In the genomic region with DNA sequence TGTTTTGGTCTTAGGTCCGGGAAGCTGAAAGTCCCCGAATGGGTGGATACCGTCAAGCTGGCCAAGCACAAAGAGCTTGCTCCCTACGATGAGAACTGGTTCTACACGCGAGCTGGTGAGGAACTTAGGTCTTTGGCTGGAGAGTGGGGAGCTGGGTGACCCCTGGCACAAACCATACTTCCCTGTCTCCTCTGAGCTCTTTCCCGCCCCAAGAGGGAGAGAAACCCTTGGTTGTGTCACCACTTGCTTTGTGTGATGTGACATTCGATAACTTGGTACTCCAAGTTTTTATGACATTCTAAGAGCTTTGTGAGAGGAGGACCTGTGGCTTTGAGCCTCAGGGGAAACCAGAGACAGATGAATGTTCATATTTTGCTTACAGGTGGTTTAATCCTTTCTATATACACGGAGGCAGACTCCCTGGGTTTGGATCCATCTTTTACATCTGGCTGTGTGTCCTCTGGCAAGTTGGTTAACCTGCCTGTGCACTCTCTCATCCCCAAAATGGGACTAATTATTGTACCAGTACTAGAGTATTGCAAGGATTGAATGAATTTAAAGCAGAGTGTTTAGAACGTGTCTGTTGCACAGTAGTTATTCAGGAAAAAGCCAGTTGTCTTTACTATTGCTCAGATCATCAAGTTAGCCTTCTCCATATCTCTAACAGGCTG, we compare ENCODE assay signal across 8 cellular contexts. TPM values are rescaled to one million over a fixed set of nuclear protein-coding genes. Genes with fewer than 3 reads are reported as not detected.
A peak's percentile ranks its signal among the peaks of the same experiment; 100 is the strongest.
DNase-seq lines count a peak whose midpoint lies in the region; ATAC-seq and TF ChIP-seq lines count a peak whose summit lies in the region.

No MANE protein-coding gene starts in this region.

- peak overlapping the region; percentile 99 for H3K9ac ChIP-seq in skeletal muscle satellite cell (ENCODE audit: low read depth, low read length)

- H3K27ac ChIP-seq in SJSA1: peak overlapping the region; percentile 76
- H3K27ac ChIP-seq in body of pancreas: peak overlapping the region in 2 of 4 donors; percentile 86 to 99

- TF ChIP-seq POLR2A in body of pancreas (IDR thresholded peaks at IDR 0.05): no peak

- no peak for DNase-seq in H7
- DNase-seq in SJSA1 (ENCODE audit: low read depth in 1 of 2, low spot score in 2 of 2): no peak
- DNase-seq in fibroblast of the aortic adventitia (ENCODE audit: low read depth): no peak
- no peak for DNase-seq in body of pancreas
- no peak for DNase-seq in activated effector memory CD4-positive, alpha-beta T cell treated with Interleukin-2 at 50 U/mL for 16 hours
- no peak for DNase-seq in NCI-H1930 (lab: John Stamatoyannopoulos, UW)
- no peak for DNase-seq in NCI-H524 treated with DMSO at 0.1 percent for 48 hours (lab: John Stamatoyannopoulos, UW)

- peak overlapping the region; percentile 97 for H3K4me2 ChIP-seq in skeletal muscle satellite cell (ENCODE audit: low read length)

- H3K4me3 ChIP-seq in H7 (ENCODE audit: insufficient read depth, low read depth, low read length) (peak overlapping the region; percentile 76), SJSA1 (peak overlapping the region; percentile 89), fibroblast of the aortic adventitia (ENCODE audit: low read depth, low read length) (peak overlapping the region; percentile 98), skeletal muscle satellite cell (ENCODE audit: low read length) (peak overlapping the region; percentile 90), body of pancreas (peak overlapping the region in 1 of 2 donors; percentile 79)

- H3K9me3 ChIP-seq in SJSA1 (replicated peaks) (no peaks in the 10 kb centered on the region), skeletal muscle satellite cell (replicated peaks; ENCODE audit: low read length) (no peaks in the 10 kb centered on the region), body of pancreas (no peaks in the 10 kb centered on the region)

- H3K4me1 ChIP-seq in SJSA1 (replicated peaks): peaks cover 14% of the 10 kb centered on the region
- H3K4me1 ChIP-seq in skeletal muscle satellite cell (ENCODE audit: control insufficient read depth, insufficient read depth, low read length): peaks cover 25% of the 10 kb centered on the region
- H3K4me1 ChIP-seq in body of pancreas: peaks cover 53% of the 10 kb centered on the region

- WGBS in body of pancreas, 2 donors: 14 to 21% methylated on average over 9 to 10 of the region's 10 CpGs

- no peak for TF ChIP-seq CTCF in fibroblast of the aortic adventitia (IDR thresholded peaks at IDR 0.05; ENCODE audit: insufficient read depth, low read length)
- TF ChIP-seq CTCF in body of pancreas (IDR thresholded peaks at IDR 0.05): no peak

- intact Hi-C loops in body of pancreas (cut with DNase I): no loop called here

- H3K36me3 ChIP-seq in H7 (replicated peaks; ENCODE audit: control insufficient read depth, insufficient read depth, low read length) (peaks cover 45% of the 10 kb centered on the region), SJSA1 (peaks cover 62% of the 10 kb centered on the region), skeletal muscle satellite cell (ENCODE audit: insufficient read depth, low read length) (peaks cover 49% of the 10 kb centered on the region), body of pancreas (replicated peaks in 1 of 2; ENCODE audit: insufficient read depth in 1 of 2, low read depth in 2 of 2) (peaks cover 7 to 14% of the 10 kb centered on the region in 2 donors)

- H3K27me3 ChIP-seq in H7 (ENCODE audit: control insufficient read depth, insufficient read depth, low read length) (no peaks in the 10 kb centered on the region; the same call in 1 of the 2 replicates), SJSA1 (replicated peaks) (peaks cover 19% of the 10 kb centered on the region), skeletal muscle satellite cell (ENCODE audit: control insufficient read depth, insufficient read depth, low read length) (no peaks in the 10 kb centered on the region), body of pancreas (no peaks in the 10 kb centered on the region)

- no peak for ATAC-seq in body of pancreas

RNA-seq across cellular contexts. Expression of a gene that starts 1.2 kb away (rescaled TPM):
- 2,022 and 3,019 TPM in 2 replicates for total RNA-seq in H7 (2014; rRNA removed; shearing (Covaris generic))
- total RNA-seq in SJSA1 (2014; rRNA removed; shearing (Covaris generic)): 1,363 and 2,314 TPM in 2 replicates
- 827 and 1,080 TPM in 2 replicates for total RNA-seq in fibroblast of the aortic adventitia (ENCODE audit: low replicate concordance)
- total RNA-seq in skeletal muscle satellite cell (2012; rRNA removed): 716 and 761 TPM in 2 replicates
- total RNA-seq in body of pancreas: 100 to 1,000 TPM; 454 to 832 TPM

RNA-seq across cellular contexts. Expression of a gene that starts 15.8 kb away (rescaled TPM):
- 0.55 TPM in 1 of 2 replicates, not detected in the other for total RNA-seq in H7 (2014; rRNA removed; shearing (Covaris generic))
- total RNA-seq in SJSA1 (2014; rRNA removed; shearing (Covaris generic)): 0.24 and 0.69 TPM in 2 replicates
- total RNA-seq in fibroblast of the aortic adventitia (ENCODE audit: low replicate concordance): 0.09 TPM in 1 of 2 replicates, not detected in the other
- not detected in 2 replicates for total RNA-seq in skeletal muscle satellite cell (2012; rRNA removed)
- not detected for total RNA-seq in body of pancreas

RNA-seq across cellular contexts. Expression of a gene that starts 16.4 kb away (rescaled TPM):
- total RNA-seq in H7 (2014; rRNA removed; shearing (Covaris generic)): not detected in 2 replicates
- total RNA-seq in SJSA1 (2014; rRNA removed; shearing (Covaris generic)): not detected in 2 replicates
- not detected in 2 replicates for total RNA-seq in fibroblast of the aortic adventitia (ENCODE audit: low replicate concordance)
- not detected in 2 replicates for total RNA-seq in skeletal muscle satellite cell (2012; rRNA removed)
- not detected for total RNA-seq in body of pancreas

RNA-seq across cellular contexts. Expression of a gene that starts 16.8 kb away (rescaled TPM):
- total RNA-seq in H7 (2014; rRNA removed; shearing (Covaris generic)): not detected in 2 replicates
- total RNA-seq in SJSA1 (2014; rRNA removed; shearing (Covaris generic)): not detected in 2 replicates
- not detected in 2 replicates for total RNA-seq in fibroblast of the aortic adventitia (ENCODE audit: low replicate concordance)
- total RNA-seq in skeletal muscle satellite cell (2012; rRNA removed): not detected in 2 replicates
- total RNA-seq in body of pancreas: not detected

RNA-seq across cellular contexts. Expression of a gene that starts 21.8 kb away (rescaled TPM):
- total RNA-seq in H7 (2014; rRNA removed; shearing (Covaris generic)): 34.3 and 40.7 TPM in 2 replicates
- 44.5 and 44.9 TPM in 2 replicates for total RNA-seq in SJSA1 (2014; rRNA removed; shearing (Covaris generic))
- total RNA-seq in fibroblast of the aortic adventitia (ENCODE audit: low replicate concordance) (26.8 and 57.6 TPM in 2 replicates), body of pancreas (100 to 1,000 TPM in 1 of 2 donors, 10 to 100 TPM in 1; 43.8 to 104 TPM)
- total RNA-seq in skeletal muscle satellite cell (2012; rRNA removed): 43.9 and 48.3 TPM in 2 replicates
